ENCODE assay signal across 8 cellular contexts in genomic region chr14:102096569-102097188, GRCh38. TPM values are rescaled to one million over a fixed set of nuclear protein-coding genes. Genes with fewer than 3 reads are reported as not detected.
DNase-seq lines count a peak whose midpoint lies in the region; ATAC-seq and TF ChIP-seq lines count a peak whose summit lies in the region.

No MANE protein-coding gene starts in this region.

- DNase-seq in GM03348 (ENCODE audit: low spot score) (peak; percentile 87), NAMALWA (ENCODE audit: low spot score) (peak; percentile 77), adrenal gland (peak; percentile 82 to 95 (median 89)), heart right ventricle (peak; percentile 83 to 87), prostate gland (ENCODE audit: low spot score) (peak; percentile 87), uterus (peak; percentile 87 to 88)

- H3K9ac ChIP-seq in SU-DHL-6 (ENCODE audit: low read length), result no peak overlapping the region

- H3K36me3 ChIP-seq in SU-DHL-6 (ENCODE audit: low read length), result no peaks in the 10 kb centered on the region
- H3K36me3 ChIP-seq in adrenal gland (replicated peaks in 1 of 2), result no peaks in the 10 kb centered on the region
- H3K36me3 ChIP-seq in heart right ventricle, result no peaks in the 10 kb centered on the region
- H3K36me3 ChIP-seq in prostate gland, result no peaks in the 10 kb centered on the region
- H3K36me3 ChIP-seq in uterus, result no peaks in the 10 kb centered on the region

- no peaks in the 10 kb centered on the region for H3K4me1 ChIP-seq in adrenal gland (replicated peaks in 1 of 2)
- H3K4me1 ChIP-seq in heart right ventricle, result peaks cover 0 to 10% (median 4%) of the 10 kb centered on the region in 9 donors
- H3K4me1 ChIP-seq in prostate gland (replicated peaks), result peaks cover 5% of the 10 kb centered on the region
- H3K4me1 ChIP-seq in uterus, result no peaks in the 10 kb centered on the region

- 26 to 35% (median 30%) methylated on average over 12 of the region's 12 CpGs for WGBS in adrenal gland, 4 donors
- 31 to 36% methylated on average over 12 of the region's 12 CpGs for WGBS in heart right ventricle, 2 donors
- WGBS in prostate gland, result 31% methylated on average over 12 of the region's 12 CpGs

- no peaks in the 10 kb centered on the region for H3K9me3 ChIP-seq in SU-DHL-6 (ENCODE audit: insufficient read depth, low read length)
- H3K9me3 ChIP-seq in adrenal gland (replicated peaks in 1 of 3), result no peaks in the 10 kb centered on the region
- no peaks in the 10 kb centered on the region for H3K9me3 ChIP-seq in heart right ventricle
- no peaks in the 10 kb centered on the region for H3K9me3 ChIP-seq in prostate gland
- no peaks in the 10 kb centered on the region for H3K9me3 ChIP-seq in uterus

- H3K9me2 ChIP-seq in SU-DHL-6 (replicated peaks; ENCODE audit: insufficient read depth, low read length), result no peaks in the 10 kb centered on the region

- TF ChIP-seq POLR2A in adrenal gland (IDR thresholded peaks at IDR 0.05) (no peak), prostate gland (IDR thresholded peaks at IDR 0.05) (no peak), uterus (IDR thresholded peaks at IDR 0.05) (no peak)

- H3K27me3 ChIP-seq in SU-DHL-6 (ENCODE audit: low read length), result no peaks in the 10 kb centered on the region
- no peaks in the 10 kb centered on the region for H3K27me3 ChIP-seq in adrenal gland
- H3K27me3 ChIP-seq in heart right ventricle, result no peaks in the 10 kb centered on the region
- no peaks in the 10 kb centered on the region for H3K27me3 ChIP-seq in prostate gland (replicated peaks; ENCODE audit: insufficient read depth)
- no peaks in the 10 kb centered on the region for H3K27me3 ChIP-seq in uterus

- H3K79me2 ChIP-seq in SU-DHL-6 (ENCODE audit: insufficient read depth, low read length), result no peaks in the 10 kb centered on the region

- H3K4me2 ChIP-seq in SU-DHL-6 (ENCODE audit: low read depth, low read length, poor library complexity, severe bottlenecking), result no peak overlapping the region

- H3K27ac ChIP-seq in SU-DHL-6 (ENCODE audit: low read depth, low read length), result no peak overlapping the region
- no peak overlapping the region for H3K27ac ChIP-seq in adrenal gland
- no peak overlapping the region for H3K27ac ChIP-seq in heart right ventricle
- H3K27ac ChIP-seq in prostate gland, result no peak overlapping the region
- H3K27ac ChIP-seq in uterus, result peak overlapping the region in 1 of 2 donors; percentile 16

- no peak overlapping the region for H2AFZ ChIP-seq in SU-DHL-6 (ENCODE audit: low read depth, low read length, severe bottlenecking)

- H4K20me1 ChIP-seq in SU-DHL-6 (ENCODE audit: low read depth, low read length), result no peaks in the 10 kb centered on the region

- intact Hi-C loops in adrenal gland (cut with DNase I) (loop anchor here in 1 of 2 donors (5.0 to 10.0 kb wide), 3 partner anchors 34 to 392 kb away; no protein-coding TSS in a partner anchor), heart right ventricle (cut with DNase I) (loop anchor here (1.0 to 10.0 kb wide), 11 partner anchors 33 to 392 kb away; partner anchors contain the start of gene DYNC1H1 (in 5 of the 10)), prostate gland (cut with DNase I) (loop anchor here (10.0 kb wide), 1 partner anchor 392 kb away; no protein-coding TSS in a partner anchor), uterus (cut with DNase I; ENCODE audit: low total_unique reads) (loop anchor here (10.0 kb wide), 1 partner anchor 52 kb away; no protein-coding TSS in a partner anchor)

- TF ChIP-seq CTCF in SU-DHL-6 (IDR thresholded peaks at IDR 0.05; ENCODE audit: insufficient read depth, low read length, poor library complexity, severe bottlenecking), result peak; percentile 89
- peak; percentile 54 to 88 (median 83) for TF ChIP-seq CTCF in adrenal gland (IDR thresholded peaks at IDR 0.05)
- TF ChIP-seq CTCF in heart right ventricle (IDR thresholded peaks at IDR 0.05), result peak; percentile 75 to 90 (median 88)
- TF ChIP-seq CTCF in prostate gland (IDR thresholded peaks at IDR 0.05), result peak; percentile 35 to 87 (median 80)
- peak; percentile 78 to 85 (median 82) for TF ChIP-seq CTCF in uterus (IDR thresholded peaks at IDR 0.05)

- ATAC-seq in heart right ventricle, result peak; percentile 68 to 95 (median 90)
- ATAC-seq in GM21619 (IDR thresholded peaks at IDR 0.05; ENCODE audit: unreplicated experiment), result no peak

- no peaks in the 10 kb centered on the region for H3F3A ChIP-seq in SU-DHL-6 (ENCODE audit: insufficient read depth)

- H3K4me3 ChIP-seq in SU-DHL-6 (ENCODE audit: insufficient read depth, low read length, poor library complexity, severe bottlenecking) (no peak overlapping the region), adrenal gland (no peak overlapping the region), heart right ventricle (no peak overlapping the region), prostate gland (no peak overlapping the region), uterus (no peak overlapping the region)

RNA-seq across cellular contexts. Expression of gene HSP90AA1, which starts 9.8 kb away (rescaled TPM):
- 100 to 1,000 TPM; 272 to 634 (median 392) TPM for total RNA-seq in adrenal gland
- 1,000 to 10,000 TPM in 1 of 3 donors, 100 to 1,000 TPM in 2; 293 to 1,666 (median 388) TPM for polyA plus RNA-seq in adrenal gland
- total RNA-seq in heart right ventricle, result 100 to 1,000 TPM; 315 to 501 (median 402) TPM
- polyA plus RNA-seq in heart right ventricle, result 100 to 1,000 TPM; 525 to 612 TPM
- total RNA-seq in prostate gland, result 100 to 1,000 TPM; 423 to 540 TPM
- 100 to 1,000 TPM; 208 to 800 (median 247) TPM for total RNA-seq in uterus

RNA-seq across cellular contexts. Expression of gene WDR20, which starts 43.0 kb away (rescaled TPM):
- total RNA-seq in adrenal gland (10 to 100 TPM; 13.1 to 55.9 (median 48.1) TPM), heart right ventricle (10 to 100 TPM; 19.0 to 28.0 (median 20.6) TPM), prostate gland (10 to 100 TPM; 36.6 to 38.6 TPM), uterus (10 to 100 TPM; 45.9 to 81.8 (median 53.7) TPM)
- polyA plus RNA-seq in adrenal gland (10 to 100 TPM; 21.5 to 46.1 (median 26.0) TPM), heart right ventricle (10 to 100 TPM; 10.7 to 16.4 TPM)
